In genomic region chr19:48634424-48635262, GRCh38 we compare ENCODE assay signal across 1 cellular context.
TF ChIP-seq lines count a peak whose summit lies in the region.

No MANE protein-coding gene starts in this region.

TF ChIP-seq in K562, 482 proteins besides CTCF, POLR2A, EP300 and RAD21 (continued from another document and continues in another):
- TF ChIP-seq E2F5 (CRISPR knock-in tag; IDR thresholded peaks at IDR 0.05) (no peak), FOSL1 (tag; conservative IDR thresholded peaks at IDR 0.05) (0 out of 2 replicates have a peak, but pooled peaks have one; percentile 21), HIVEP1 (CRISPR knock-in tag; IDR thresholded peaks at IDR 0.05) (no peak), PRDM10 (IDR thresholded peaks at IDR 0.05; ENCODE audit: partially characterized antibody) (peak; percentile 87), SIN3B (IDR thresholded peaks at IDR 0.05; ENCODE audit: low read depth) (no peak), E2F3 (CRISPR knock-in tag; IDR thresholded peaks at IDR 0.05) (peak; percentile 77; the same call in 1 of the 2 replicates), NFYB (IDR thresholded peaks at IDR 0.05; ENCODE audit: extremely low read depth, insufficient read length) (no peak), ZNF274 (IDR thresholded peaks at IDR 0.05; ENCODE audit: borderline replicate concordance, low read depth, low read length) (no peak), FOXM1 (IDR thresholded peaks at IDR 0.05; ENCODE audit: low read depth) (peak; percentile 65), FOXM1 (CRISPR knock-in tag; IDR thresholded peaks at IDR 0.05; ENCODE audit: low read depth) (no peak), TRIM24 (IDR thresholded peaks at IDR 0.05) (0 out of 4 replicates have a peak, but pooled peaks of 1 of the 2 experiments have one; percentile 41), PTRF (tag; IDR thresholded peaks at IDR 0.05) (no peak), PREB (CRISPR knock-in tag; IDR thresholded peaks at IDR 0.05) (no peak), TBP (optimal IDR thresholded peaks at IDR 0.05; ENCODE audit: low read depth, low read length) (no peak), POLR3G (IDR thresholded peaks at IDR 0.05; ENCODE audit: extremely low read depth, insufficient read length, insufficient replicate concordance) (no peak), SETDB1 (IDR thresholded peaks at IDR 0.05; ENCODE audit: low read length) (no peak), FOXJ3 (CRISPR knock-in tag; IDR thresholded peaks at IDR 0.05) (no peak), MAX (CRISPR knock-in tag; IDR thresholded peaks at IDR 0.05) (peak; percentile 80; the same call in 1 of the 2 replicates), MAZ (CRISPR knock-in tag; conservative IDR thresholded peaks at IDR 0.05 in 1 of 2, IDR thresholded peaks at IDR 0.05 in 1 of 2) (peak; percentile 96 to 99), POU5F1 (IDR thresholded peaks at IDR 0.05; ENCODE audit: borderline replicate concordance, low read depth, low read length, partially characterized antibody) (no peak), ZNF224 (CRISPR knock-in tag; IDR thresholded peaks at IDR 0.05) (no peak), ZNF23 (CRISPR knock-in tag; IDR thresholded peaks at IDR 0.05) (no peak), MBD1 (CRISPR knock-in tag; IDR thresholded peaks at IDR 0.05) (no peak), RBM25 (IDR thresholded peaks at IDR 0.05; ENCODE audit: low read depth, low read length, severe bottlenecking) (no peak), ELK3 (CRISPR knock-in tag; IDR thresholded peaks at IDR 0.05) (no peak)
- TF ChIP-seq, protein P1, sequence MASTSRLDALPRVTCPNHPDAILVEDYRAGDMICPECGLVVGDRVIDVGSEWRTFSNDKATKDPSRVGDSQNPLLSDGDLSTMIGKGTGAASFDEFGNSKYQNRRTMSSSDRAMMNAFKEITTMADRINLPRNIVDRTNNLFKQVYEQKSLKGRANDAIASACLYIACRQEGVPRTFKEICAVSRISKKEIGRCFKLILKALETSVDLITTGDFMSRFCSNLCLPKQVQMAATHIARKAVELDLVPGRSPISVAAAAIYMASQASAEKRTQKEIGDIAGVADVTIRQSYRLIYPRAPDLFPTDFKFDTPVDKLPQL (IDR thresholded peaks at IDR 0.05; ENCODE audit: extremely low read depth, insufficient read length) = no peak
- TF ChIP-seq, protein P2, sequence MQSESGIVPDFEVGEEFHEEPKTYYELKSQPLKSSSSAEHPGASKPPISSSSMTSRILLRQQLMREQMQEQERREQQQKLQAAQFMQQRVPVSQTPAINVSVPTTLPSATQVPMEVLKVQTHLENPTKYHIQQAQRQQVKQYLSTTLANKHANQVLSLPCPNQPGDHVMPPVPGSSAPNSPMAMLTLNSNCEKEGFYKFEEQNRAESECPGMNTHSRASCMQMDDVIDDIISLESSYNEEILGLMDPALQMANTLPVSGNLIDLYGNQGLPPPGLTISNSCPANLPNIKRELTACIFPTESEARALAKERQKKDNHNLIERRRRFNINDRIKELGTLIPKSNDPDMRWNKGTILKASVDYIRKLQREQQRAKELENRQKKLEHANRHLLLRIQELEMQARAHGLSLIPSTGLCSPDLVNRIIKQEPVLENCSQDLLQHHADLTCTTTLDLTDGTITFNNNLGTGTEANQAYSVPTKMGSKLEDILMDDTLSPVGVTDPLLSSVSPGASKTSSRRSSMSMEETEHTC (IDR thresholded peaks at IDR 0.05) = peak; percentile 84
- TF ChIP-seq, protein P3, sequence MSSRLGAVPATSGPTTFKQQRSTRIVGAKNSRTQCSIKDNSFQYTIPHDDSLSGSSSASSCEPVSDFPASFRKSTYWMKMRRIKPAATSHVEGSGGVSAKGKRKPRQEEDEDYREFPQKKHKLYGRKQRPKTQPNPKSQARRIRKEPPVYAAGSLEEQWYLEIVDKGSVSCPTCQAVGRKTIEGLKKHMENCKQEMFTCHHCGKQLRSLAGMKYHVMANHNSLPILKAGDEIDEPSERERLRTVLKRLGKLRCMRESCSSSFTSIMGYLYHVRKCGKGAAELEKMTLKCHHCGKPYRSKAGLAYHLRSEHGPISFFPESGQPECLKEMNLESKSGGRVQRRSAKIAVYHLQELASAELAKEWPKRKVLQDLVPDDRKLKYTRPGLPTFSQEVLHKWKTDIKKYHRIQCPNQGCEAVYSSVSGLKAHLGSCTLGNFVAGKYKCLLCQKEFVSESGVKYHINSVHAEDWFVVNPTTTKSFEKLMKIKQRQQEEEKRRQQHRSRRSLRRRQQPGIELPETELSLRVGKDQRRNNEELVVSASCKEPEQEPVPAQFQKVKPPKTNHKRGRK (tag; IDR thresholded peaks at IDR 0.05) = no peak
- TF ChIP-seq, protein P4, sequence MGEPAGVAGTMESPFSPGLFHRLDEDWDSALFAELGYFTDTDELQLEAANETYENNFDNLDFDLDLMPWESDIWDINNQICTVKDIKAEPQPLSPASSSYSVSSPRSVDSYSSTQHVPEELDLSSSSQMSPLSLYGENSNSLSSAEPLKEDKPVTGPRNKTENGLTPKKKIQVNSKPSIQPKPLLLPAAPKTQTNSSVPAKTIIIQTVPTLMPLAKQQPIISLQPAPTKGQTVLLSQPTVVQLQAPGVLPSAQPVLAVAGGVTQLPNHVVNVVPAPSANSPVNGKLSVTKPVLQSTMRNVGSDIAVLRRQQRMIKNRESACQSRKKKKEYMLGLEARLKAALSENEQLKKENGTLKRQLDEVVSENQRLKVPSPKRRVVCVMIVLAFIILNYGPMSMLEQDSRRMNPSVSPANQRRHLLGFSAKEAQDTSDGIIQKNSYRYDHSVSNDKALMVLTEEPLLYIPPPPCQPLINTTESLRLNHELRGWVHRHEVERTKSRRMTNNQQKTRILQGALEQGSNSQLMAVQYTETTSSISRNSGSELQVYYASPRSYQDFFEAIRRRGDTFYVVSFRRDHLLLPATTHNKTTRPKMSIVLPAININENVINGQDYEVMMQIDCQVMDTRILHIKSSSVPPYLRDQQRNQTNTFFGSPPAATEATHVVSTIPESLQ (CRISPR knock-in tag; IDR thresholded peaks at IDR 0.05) = no peak
- TF ChIP-seq, protein P5, sequence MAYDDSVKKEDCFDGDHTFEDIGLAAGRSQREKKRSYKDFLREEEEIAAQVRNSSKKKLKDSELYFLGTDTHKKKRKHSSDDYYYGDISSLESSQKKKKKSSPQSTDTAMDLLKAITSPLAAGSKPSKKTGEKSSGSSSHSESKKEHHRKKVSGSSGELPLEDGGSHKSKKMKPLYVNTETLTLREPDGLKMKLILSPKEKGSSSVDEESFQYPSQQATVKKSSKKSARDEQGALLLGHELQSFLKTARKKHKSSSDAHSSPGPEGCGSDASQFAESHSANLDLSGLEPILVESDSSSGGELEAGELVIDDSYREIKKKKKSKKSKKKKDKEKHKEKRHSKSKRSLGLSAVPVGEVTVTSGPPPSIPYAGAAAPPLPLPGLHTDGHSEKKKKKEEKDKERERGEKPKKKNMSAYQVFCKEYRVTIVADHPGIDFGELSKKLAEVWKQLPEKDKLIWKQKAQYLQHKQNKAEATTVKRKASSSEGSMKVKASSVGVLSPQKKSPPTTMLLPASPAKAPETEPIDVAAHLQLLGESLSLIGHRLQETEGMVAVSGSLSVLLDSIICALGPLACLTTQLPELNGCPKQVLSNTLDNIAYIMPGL (CRISPR knock-in tag; IDR thresholded peaks at IDR 0.05) = no peak
- TF ChIP-seq, protein P6, sequence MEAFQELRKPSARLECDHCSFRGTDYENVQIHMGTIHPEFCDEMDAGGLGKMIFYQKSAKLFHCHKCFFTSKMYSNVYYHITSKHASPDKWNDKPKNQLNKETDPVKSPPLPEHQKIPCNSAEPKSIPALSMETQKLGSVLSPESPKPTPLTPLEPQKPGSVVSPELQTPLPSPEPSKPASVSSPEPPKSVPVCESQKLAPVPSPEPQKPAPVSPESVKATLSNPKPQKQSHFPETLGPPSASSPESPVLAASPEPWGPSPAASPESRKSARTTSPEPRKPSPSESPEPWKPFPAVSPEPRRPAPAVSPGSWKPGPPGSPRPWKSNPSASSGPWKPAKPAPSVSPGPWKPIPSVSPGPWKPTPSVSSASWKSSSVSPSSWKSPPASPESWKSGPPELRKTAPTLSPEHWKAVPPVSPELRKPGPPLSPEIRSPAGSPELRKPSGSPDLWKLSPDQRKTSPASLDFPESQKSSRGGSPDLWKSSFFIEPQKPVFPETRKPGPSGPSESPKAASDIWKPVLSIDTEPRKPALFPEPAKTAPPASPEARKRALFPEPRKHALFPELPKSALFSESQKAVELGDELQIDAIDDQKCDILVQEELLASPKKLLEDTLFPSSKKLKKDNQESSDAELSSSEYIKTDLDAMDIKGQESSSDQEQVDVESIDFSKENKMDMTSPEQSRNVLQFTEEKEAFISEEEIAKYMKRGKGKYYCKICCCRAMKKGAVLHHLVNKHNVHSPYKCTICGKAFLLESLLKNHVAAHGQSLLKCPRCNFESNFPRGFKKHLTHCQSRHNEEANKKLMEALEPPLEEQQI (IDR thresholded peaks at IDR 0.05) = no peak
- TF ChIP-seq, protein P7, sequence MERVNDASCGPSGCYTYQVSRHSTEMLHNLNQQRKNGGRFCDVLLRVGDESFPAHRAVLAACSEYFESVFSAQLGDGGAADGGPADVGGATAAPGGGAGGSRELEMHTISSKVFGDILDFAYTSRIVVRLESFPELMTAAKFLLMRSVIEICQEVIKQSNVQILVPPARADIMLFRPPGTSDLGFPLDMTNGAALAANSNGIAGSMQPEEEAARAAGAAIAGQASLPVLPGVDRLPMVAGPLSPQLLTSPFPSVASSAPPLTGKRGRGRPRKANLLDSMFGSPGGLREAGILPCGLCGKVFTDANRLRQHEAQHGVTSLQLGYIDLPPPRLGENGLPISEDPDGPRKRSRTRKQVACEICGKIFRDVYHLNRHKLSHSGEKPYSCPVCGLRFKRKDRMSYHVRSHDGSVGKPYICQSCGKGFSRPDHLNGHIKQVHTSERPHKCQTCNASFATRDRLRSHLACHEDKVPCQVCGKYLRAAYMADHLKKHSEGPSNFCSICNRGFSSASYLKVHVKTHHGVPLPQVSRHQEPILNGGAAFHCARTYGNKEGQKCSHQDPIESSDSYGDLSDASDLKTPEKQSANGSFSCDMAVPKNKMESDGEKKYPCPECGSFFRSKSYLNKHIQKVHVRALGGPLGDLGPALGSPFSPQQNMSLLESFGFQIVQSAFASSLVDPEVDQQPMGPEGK (CRISPR knock-in tag; IDR thresholded peaks at IDR 0.05; ENCODE audit: borderline replicate concordance) = no peak
